In genomic region chr17:49361129-49361901, GRCh38 we compare ENCODE assay signal across 8 cellular contexts. TPM values are rescaled to one million over a fixed set of nuclear protein-coding genes. Genes with fewer than 3 reads are reported as not detected.
DNase-seq lines count a peak whose midpoint lies in the region; ATAC-seq and TF ChIP-seq lines count a peak whose summit lies in the region.

No MANE protein-coding gene starts in this region.

- no peaks in the 10 kb centered on the region for H3K9me3 ChIP-seq in prostate gland

- H3K27me3 ChIP-seq in prostate gland (replicated peaks; ENCODE audit: insufficient read depth), result no peaks in the 10 kb centered on the region

- H3K4me1 ChIP-seq in prostate gland (replicated peaks), result no peaks in the 10 kb centered on the region
- H3K4me1 ChIP-seq in urinary bladder (ENCODE audit: insufficient read depth), result no peaks in the 10 kb centered on the region

- peaks cover 0 to 10% of the 10 kb centered on the region in 2 donors for H3K36me3 Mint-ChIP-seq in activated naive CD4-positive, alpha-beta T cell treated with anti-CD3 and anti-CD28 coated beads, Interleukin-2, amount 50 U/mL, for 72 hours

- no peaks in the 10 kb centered on the region for H3K9me3 Mint-ChIP-seq in activated naive CD4-positive, alpha-beta T cell treated with anti-CD3 and anti-CD28 coated beads, Interleukin-2, amount 50 U/mL, for 72 hours

- intact Hi-C loops in left cardiac atrium (cut with DNase I) (loop anchor here in 1 of 2 donors (5.0 kb wide), 1 partner anchor 44 kb away; no protein-coding TSS in a partner anchor), prostate gland (cut with DNase I) (no loop called here)

- TF ChIP-seq POLR2A in prostate gland (IDR thresholded peaks at IDR 0.05), result no peak

- TF ChIP-seq CTCF in prostate gland (IDR thresholded peaks at IDR 0.05), result no peak

- H3K27ac Mint-ChIP-seq in activated naive CD4-positive, alpha-beta T cell treated with anti-CD3 and anti-CD28 coated beads, Interleukin-2, amount 50 U/mL, for 72 hours, result peak overlapping the region; percentile 86 to 97

- WGBS in prostate gland, result 1% methylated on average over 23 of the region's 52 CpGs
- 1% methylated on average over 50 of the region's 52 CpGs for WGBS in urinary bladder

- peak; percentile 29 for ATAC-seq in GM19455 (IDR thresholded peaks at IDR 0.05; ENCODE audit: unreplicated experiment)
- ATAC-seq in SK-N-SH treated with all-trans-retinoic acid at 6 μM for 48 hours, result peak; percentile 59
- peak; percentile 70 to 76 for ATAC-seq in activated naive CD4-positive, alpha-beta T cell treated with anti-CD3 and anti-CD28 coated beads, Interleukin-2, amount 50 U/mL, for 72 hours
- peak; percentile 56 to 58 for ATAC-seq in left cardiac atrium

- H3K36me3 ChIP-seq in prostate gland, result no peaks in the 10 kb centered on the region
- H3K36me3 ChIP-seq in urinary bladder (ENCODE audit: insufficient read depth), result no peaks in the 10 kb centered on the region

- peak overlapping the region; percentile 92 to 98 for H3K4me3 ChIP-seq in prostate gland
- H3K4me3 ChIP-seq in urinary bladder (ENCODE audit: low read depth, low read length), result peak overlapping the region; percentile 97

- H3K27ac ChIP-seq in prostate gland (peak overlapping the region; percentile 92 to 97), urinary bladder (ENCODE audit: low read depth) (peak overlapping the region; percentile 95)

- DNase-seq in COLO668 (lab: John Stamatoyannopoulos, UW; ENCODE audit: unreplicated experiment) (peak; percentile 36), HUDEP-2 (lab: John Stamatoyannopoulos, UW; ENCODE audit: unreplicated experiment in 76 of 76) (peak in 73 of 76 experiments; percentile 12 to 84 (median 67)), left cardiac atrium (peak; percentile 53), prostate gland (ENCODE audit: low spot score) (peak; percentile 36)
- DNase-seq in activated naive CD4-positive, alpha-beta T cell treated with anti-CD3 and anti-CD28 coated beads, Interleukin-2, amount 50 U/mL, for 72 hours (ENCODE audit: low spot score in 2 of 2), result peak; percentile 61 to 72

TF ChIP-seq in SK-N-SH treated with all-trans-retinoic acid at 6 μM for 48 hours, 23 proteins besides CTCF, POLR2A, EP300 and RAD21:
- no peak for TF ChIP-seq TOX (CRISPR knock-in tag; IDR thresholded peaks at IDR 0.05; ENCODE audit: borderline replicate concordance)

RNA-seq across cellular contexts. Expression of gene ZNF652, which starts 0.7 kb away (rescaled TPM):
- 1 to 10 TPM; 5.8 to 6.3 TPM for total RNA-seq in activated naive CD4-positive, alpha-beta T cell treated with anti-CD3 and anti-CD28 coated beads, Interleukin-2, amount 50 U/mL, for 72 hours
- total RNA-seq in left cardiac atrium (10 to 100 TPM; 23.4 to 25.2 TPM), prostate gland (10 to 100 TPM; 59.7 to 88.5 TPM), urinary bladder (47.5 TPM)
- polyA plus RNA-seq in urinary bladder, result 12.8 TPM

RNA-seq across cellular contexts. Expression of gene PHB1, which starts 53.4 kb away (rescaled TPM):
- 100 to 1,000 TPM; 134 to 301 TPM for total RNA-seq in activated naive CD4-positive, alpha-beta T cell treated with anti-CD3 and anti-CD28 coated beads, Interleukin-2, amount 50 U/mL, for 72 hours
- total RNA-seq in left cardiac atrium (100 to 1,000 TPM; 203 to 215 TPM), prostate gland (100 to 1,000 TPM; 105 to 135 TPM), urinary bladder (56.5 TPM)
- polyA plus RNA-seq in urinary bladder, result 159 TPM

Comparison
In these comparisons a context has a peak if more than half of its experiments do, and no peak if none do; other contexts are left out.
1. Peak in every context shown above with its lines: DNase-seq, ATAC-seq, H3K4me3 ChIP-seq and H3K27ac ChIP-seq.